ENCODE assay signal across 10 cellular contexts in the genomic region with DNA sequence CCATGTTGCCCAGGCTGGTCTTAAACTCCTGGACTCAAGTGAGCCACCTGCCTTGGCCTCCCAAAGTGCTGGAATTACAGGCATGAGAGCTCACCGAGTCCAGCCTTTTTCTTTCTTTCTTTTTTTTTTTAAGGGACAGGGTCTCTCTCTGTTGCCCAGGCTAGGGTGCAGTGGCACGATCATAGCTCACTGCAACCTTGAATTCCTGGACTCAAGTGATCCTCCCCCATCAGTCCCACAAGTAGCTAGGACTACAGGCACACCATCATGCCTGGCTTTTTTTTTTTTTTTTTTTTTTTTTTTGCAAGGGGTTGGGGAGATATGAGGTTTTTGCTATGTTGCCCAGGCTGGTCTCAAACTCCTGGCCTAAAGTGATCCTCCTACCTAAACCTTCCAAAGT.
"Had no signal": no experiment of that assay in that cellular context is flagged by ENCODE, and none has a peak within 500 bp of the region (broad histone marks: within the 10 kb centered on the region; RNA-seq: fewer than 3 reads in every experiment).

No MANE protein-coding gene starts in this region.

- H3K9me3 Mint-ChIP-seq: HFFc6 had no signal

- H2AFZ ChIP-seq: GM23338 had no signal

- H3K4me3 Mint-ChIP-seq: GM23338, H9, HFFc6 had no signal

- H3K4me2 ChIP-seq: GM23338, KMS-11 had no signal

- H3K9ac ChIP-seq: KMS-11 had no signal

- ATAC-seq: GM23338 had no signal

- H3K27ac Mint-ChIP-seq: GM23338, H9, HFFc6 had no signal

- FAIRE-seq: H1, H54 had no signal

- H3K4me3 ChIP-seq: GM23338 had no signal

- DNase-seq: H9, HCEC 1CT, HFFc6, IMR-90, KBM-7 had no signal

- H3K27ac ChIP-seq: HL-60, KMS-11 had no signal
